ENCODE assay signal across 11 cellular contexts in genomic region chr10:124675261-124675660, GRCh38.
DNase-seq lines count a peak whose midpoint lies in the region; ATAC-seq and TF ChIP-seq lines count a peak whose summit lies in the region.
"Had no signal": no experiment of that assay in that cellular context is flagged by ENCODE, and none has a peak within 500 bp of the region (broad histone marks: within the 10 kb centered on the region; RNA-seq: fewer than 3 reads in every experiment).

No MANE protein-coding gene starts in this region.

- intact Hi-C loops in CD14-positive monocyte (cut with micrococcal nuclease), result no loop called here
- intact Hi-C loops in A673 (cut with micrococcal nuclease; ENCODE audit: unreplicated experiment), result no loop called here

- no peak overlapping the region for H3K9ac ChIP-seq in parathyroid adenoma

- H3K4me1 Mint-ChIP-seq in CD14-positive monocyte, result peaks cover 86% of the 10 kb centered on the region
- peaks cover 65% of the 10 kb centered on the region for H3K4me1 Mint-ChIP-seq in glutamatergic neuron (ENCODE audit: low read depth, unreplicated experiment)

- H3K4me3 Mint-ChIP-seq in CD14-positive monocyte (no peak overlapping the region), glutamatergic neuron (ENCODE audit: unreplicated experiment) (peak overlapping the region; percentile 9)

- no peak for TF ChIP-seq CTCF in CD14-positive monocyte (IDR thresholded peaks at IDR 0.05)
- TF ChIP-seq CTCF in RWPE1 (conservative IDR thresholded peaks at IDR 0.05; ENCODE audit: low read depth), result no peak
- no peak for TF ChIP-seq CTCF in glutamatergic neuron (IDR thresholded peaks at IDR 0.05; ENCODE audit: partially characterized antibody, unreplicated experiment)
- TF ChIP-seq CTCF in parathyroid adenoma (IDR thresholded peaks at IDR 0.05), result no peak
- TF ChIP-seq CTCF in A673 (conservative IDR thresholded peaks at IDR 0.05; ENCODE audit: low read depth, low read length), result no peak

- DNase-seq in CD14-positive monocyte (ENCODE audit: low spot score) (no peak), RWPE1 (ENCODE audit: low spot score) (no peak), glutamatergic neuron (no peak), A673 (ENCODE audit: low spot score) (no peak), DMS153 treated with DMSO at 0.1 percent for 48 hours (lab: John Stamatoyannopoulos, UW; ENCODE audit: unreplicated experiment) (no peak)
- DNase-seq: NCI-H1048, NCI-H345 had no signal

- no TSS peak for BruUV-seq in A673 (replicated peaks; lab: Mats Ljungman, UMichigan)

- CTCF ChIA-PET in RWPE1 (lab: Yijun Ruan, JAX) (interaction anchor here (0.7 kb wide), 1 partner anchor 101 kb away, joined by 3 read pairs; no protein-coding TSS in a partner anchor), A673 (lab: Charles Lee) (no interaction called here)

- H3K36me3 ChIP-seq in parathyroid adenoma (ENCODE audit: control insufficient read depth, insufficient read depth, low read length) (no peaks in the 10 kb centered on the region), A673 (ENCODE audit: insufficient read depth, low read length, poor library complexity, severe bottlenecking) (no peaks in the 10 kb centered on the region)

- H3K27ac Mint-ChIP-seq in CD14-positive monocyte (peak overlapping the region in 5 of 7 donors; percentile 1 to 91 (median 60)), glutamatergic neuron (ENCODE audit: unreplicated experiment) (peak overlapping the region; percentile 9)
- H3K27ac Mint-ChIP-seq: progenitor cell of endocrine pancreas had no signal

- H3K9me3 Mint-ChIP-seq in CD14-positive monocyte (peaks cover 0 to 2% (median 0%) of the 10 kb centered on the region in 7 donors), glutamatergic neuron (ENCODE audit: unreplicated experiment) (peaks cover 7% of the 10 kb centered on the region)

- H3K79me2 ChIP-seq in parathyroid adenoma, result peaks cover 93% of the 10 kb centered on the region

- H3K27ac ChIP-seq in RWPE1 (peak overlapping the region; percentile 13; the same call in 1 of the 2 replicates), parathyroid adenoma (peak overlapping the region; percentile 78), A673 (ENCODE audit: low read depth, low read length, poor library complexity, severe bottlenecking) (no peak overlapping the region)

- ATAC-seq in GM21528 (IDR thresholded peaks at IDR 0.05; ENCODE audit: low FRiP score, unreplicated experiment) (no peak), GM21367 (IDR thresholded peaks at IDR 0.05; ENCODE audit: unreplicated experiment) (no peak)

- H2AFZ ChIP-seq in parathyroid adenoma, result peak overlapping the region; percentile 13

- H3K4me1 ChIP-seq in parathyroid adenoma (peaks cover 60% of the 10 kb centered on the region), A673 (ENCODE audit: insufficient read depth, low read length, poor library complexity, severe bottlenecking) (peaks cover 16% of the 10 kb centered on the region)

- no peaks in the 10 kb centered on the region for H3K27me3 ChIP-seq in parathyroid adenoma (ENCODE audit: control insufficient read depth, insufficient read depth, low read length)
- no peaks in the 10 kb centered on the region for H3K27me3 ChIP-seq in A673 (replicated peaks; ENCODE audit: insufficient read depth, low read depth, low read length, poor library complexity)

- peaks cover 0 to 3% (median 0%) of the 10 kb centered on the region in 3 donors for H3K27me3 Mint-ChIP-seq in CD14-positive monocyte (ENCODE audit: low read depth in 3 of 3)
- H3K27me3 Mint-ChIP-seq in glutamatergic neuron (ENCODE audit: unreplicated experiment), result peaks cover 14% of the 10 kb centered on the region
- H3K27me3 Mint-ChIP-seq: progenitor cell of endocrine pancreas had no signal

- POLR2A ChIA-PET in RWPE1 (lab: Yijun Ruan, JAX; ENCODE audit: low non-redundant PET), result no interaction called here
- POLR2A ChIA-PET in A673 (lab: Charles Lee; ENCODE audit: low non-redundant PET), result no interaction called here

- no peak overlapping the region for H3K4me3 ChIP-seq in parathyroid adenoma (ENCODE audit: low read depth, low read length)
- no peak overlapping the region for H3K4me3 ChIP-seq in A673 (ENCODE audit: low read depth, low read length, poor library complexity, severe bottlenecking)

- H3K9me3 ChIP-seq in parathyroid adenoma (ENCODE audit: control insufficient read depth, low read length), result no peaks in the 10 kb centered on the region
- no peaks in the 10 kb centered on the region for H3K9me3 ChIP-seq in A673 (ENCODE audit: low read depth, low read length, poor library complexity, severe bottlenecking)

- H3K36me3 Mint-ChIP-seq in CD14-positive monocyte, result peaks cover 67 to 85% of the 10 kb centered on the region in 2 donors
- no peaks in the 10 kb centered on the region for H3K36me3 Mint-ChIP-seq in glutamatergic neuron (ENCODE audit: unreplicated experiment)

- no peak overlapping the region for H3K4me2 ChIP-seq in parathyroid adenoma (ENCODE audit: low read length)
